Comparison of ENCODE assay signal across 1 cellular context in genomic region chr1:155983191-155984023, GRCh38.
TF ChIP-seq lines count a peak whose summit lies in the region.

No MANE protein-coding gene starts in this region.

TF ChIP-seq in HepG2, 621 proteins besides CTCF, POLR2A, EP300 and RAD21 (continues in another document):
- TF ChIP-seq, protein P1, sequence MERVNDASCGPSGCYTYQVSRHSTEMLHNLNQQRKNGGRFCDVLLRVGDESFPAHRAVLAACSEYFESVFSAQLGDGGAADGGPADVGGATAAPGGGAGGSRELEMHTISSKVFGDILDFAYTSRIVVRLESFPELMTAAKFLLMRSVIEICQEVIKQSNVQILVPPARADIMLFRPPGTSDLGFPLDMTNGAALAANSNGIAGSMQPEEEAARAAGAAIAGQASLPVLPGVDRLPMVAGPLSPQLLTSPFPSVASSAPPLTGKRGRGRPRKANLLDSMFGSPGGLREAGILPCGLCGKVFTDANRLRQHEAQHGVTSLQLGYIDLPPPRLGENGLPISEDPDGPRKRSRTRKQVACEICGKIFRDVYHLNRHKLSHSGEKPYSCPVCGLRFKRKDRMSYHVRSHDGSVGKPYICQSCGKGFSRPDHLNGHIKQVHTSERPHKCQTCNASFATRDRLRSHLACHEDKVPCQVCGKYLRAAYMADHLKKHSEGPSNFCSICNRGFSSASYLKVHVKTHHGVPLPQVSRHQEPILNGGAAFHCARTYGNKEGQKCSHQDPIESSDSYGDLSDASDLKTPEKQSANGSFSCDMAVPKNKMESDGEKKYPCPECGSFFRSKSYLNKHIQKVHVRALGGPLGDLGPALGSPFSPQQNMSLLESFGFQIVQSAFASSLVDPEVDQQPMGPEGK (CRISPR knock-in tag; IDR thresholded peaks at IDR 0.05) = peak; percentile 18; the same call in 1 of the 2 replicates
- no peak for TF ChIP-seq ZBTB42 (CRISPR knock-in tag; IDR thresholded peaks at IDR 0.05)
- TF ChIP-seq MTA3 (CRISPR knock-in tag; IDR thresholded peaks at IDR 0.05) = no peak
- TF ChIP-seq ZNF275 (CRISPR knock-in tag; IDR thresholded peaks at IDR 0.05; ENCODE audit: borderline replicate concordance) = no peak
- TF ChIP-seq SOX13 (IDR thresholded peaks at IDR 0.05) = no peak
- 0 out of 4 replicates have a peak, but pooled peaks of 1 of the 2 experiments have one; percentile 3 for TF ChIP-seq SOX13 (CRISPR knock-in tag; conservative IDR thresholded peaks at IDR 0.05 in 1 of 2, IDR thresholded peaks at IDR 0.05 in 1 of 2)
- no peak for TF ChIP-seq RBM39 (IDR thresholded peaks at IDR 0.05; ENCODE audit: low read depth, low read length, poor library complexity, severe bottlenecking)
- TF ChIP-seq TFAP4 (IDR thresholded peaks at IDR 0.05; ENCODE audit: borderline replicate concordance, low read depth) = no peak
- TF ChIP-seq MED1 (CRISPR knock-in tag; IDR thresholded peaks at IDR 0.05) = 0 out of 2 replicates have a peak, but pooled peaks have one; percentile 38
- TF ChIP-seq THAP11 (CRISPR knock-in tag; IDR thresholded peaks at IDR 0.05) = peak; percentile 50; the same call in 1 of the 2 replicates
- no peak for TF ChIP-seq ZBTB20 (CRISPR knock-in tag; IDR thresholded peaks at IDR 0.05; ENCODE audit: borderline replicate concordance, low read depth)
- no peak for TF ChIP-seq MXD1 (CRISPR knock-in tag; IDR thresholded peaks at IDR 0.05)
- no peak; the same call in 1 of the 2 replicates for TF ChIP-seq NR2C2 (CRISPR knock-in tag; IDR thresholded peaks at IDR 0.05; ENCODE audit: borderline replicate concordance)
- TF ChIP-seq, protein P2, sequence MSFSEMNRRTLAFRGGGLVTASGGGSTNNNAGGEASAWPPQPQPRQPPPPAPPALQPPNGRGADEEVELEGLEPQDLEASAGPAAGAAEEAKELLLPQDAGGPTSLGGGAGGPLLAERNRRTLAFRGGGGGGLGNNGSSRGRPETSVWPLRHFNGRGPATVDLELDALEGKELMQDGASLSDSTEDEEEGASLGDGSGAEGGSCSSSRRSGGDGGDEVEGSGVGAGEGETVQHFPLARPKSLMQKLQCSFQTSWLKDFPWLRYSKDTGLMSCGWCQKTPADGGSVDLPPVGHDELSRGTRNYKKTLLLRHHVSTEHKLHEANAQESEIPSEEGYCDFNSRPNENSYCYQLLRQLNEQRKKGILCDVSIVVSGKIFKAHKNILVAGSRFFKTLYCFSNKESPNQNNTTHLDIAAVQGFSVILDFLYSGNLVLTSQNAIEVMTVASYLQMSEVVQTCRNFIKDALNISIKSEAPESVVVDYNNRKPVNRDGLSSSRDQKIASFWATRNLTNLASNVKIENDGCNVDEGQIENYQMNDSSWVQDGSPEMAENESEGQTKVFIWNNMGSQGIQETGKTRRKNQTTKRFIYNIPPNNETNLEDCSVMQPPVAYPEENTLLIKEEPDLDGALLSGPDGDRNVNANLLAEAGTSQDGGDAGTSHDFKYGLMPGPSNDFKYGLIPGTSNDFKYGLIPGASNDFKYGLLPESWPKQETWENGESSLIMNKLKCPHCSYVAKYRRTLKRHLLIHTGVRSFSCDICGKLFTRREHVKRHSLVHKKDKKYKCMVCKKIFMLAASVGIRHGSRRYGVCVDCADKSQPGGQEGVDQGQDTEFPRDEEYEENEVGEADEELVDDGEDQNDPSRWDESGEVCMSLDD (CRISPR knock-in tag; IDR thresholded peaks at IDR 0.05; ENCODE audit: borderline replicate concordance) = no peak
- TF ChIP-seq XRCC5 (optimal IDR thresholded peaks at IDR 0.05; ENCODE audit: low read length) = no peak
- TF ChIP-seq NCOA5 (CRISPR knock-in tag; IDR thresholded peaks at IDR 0.05) = no peak
- TF ChIP-seq ATF4 (CRISPR knock-in tag; IDR thresholded peaks at IDR 0.05) = peak in 1 of 2 experiments; percentile 99; a peak in 2 of 4 replicates
- no peak for TF ChIP-seq HES4 (CRISPR knock-in tag; IDR thresholded peaks at IDR 0.05; ENCODE audit: borderline replicate concordance)
- TF ChIP-seq ZEB1 (IDR thresholded peaks at IDR 0.05; ENCODE audit: insufficient replicate concordance, low read depth) = no peak
- no peak for TF ChIP-seq ATF5 (CRISPR knock-in tag; IDR thresholded peaks at IDR 0.05; ENCODE audit: low read depth)
- TF ChIP-seq HNF4G (IDR thresholded peaks at IDR 0.05; ENCODE audit: borderline replicate concordance, low read depth, low read length) = peak; percentile 27; the same call in 1 of the 2 replicates
- TF ChIP-seq HNF4G (CRISPR knock-in tag; IDR thresholded peaks at IDR 0.05; ENCODE audit: borderline replicate concordance, low read depth) = no peak
- no peak for TF ChIP-seq ZBTB1 (CRISPR knock-in tag; IDR thresholded peaks at IDR 0.05; ENCODE audit: borderline replicate concordance)
- 0 out of 2 replicates have a peak, but pooled peaks have one; percentile 22 for TF ChIP-seq STAG1 (CRISPR knock-in tag; IDR thresholded peaks at IDR 0.05)
- TF ChIP-seq NR2F2 (IDR thresholded peaks at IDR 0.05; ENCODE audit: borderline replicate concordance, low read depth) = no peak
- peak; percentile 62 for TF ChIP-seq ZFP91 (CRISPR knock-in tag; IDR thresholded peaks at IDR 0.05; ENCODE audit: borderline replicate concordance)
- TF ChIP-seq, protein P3, sequence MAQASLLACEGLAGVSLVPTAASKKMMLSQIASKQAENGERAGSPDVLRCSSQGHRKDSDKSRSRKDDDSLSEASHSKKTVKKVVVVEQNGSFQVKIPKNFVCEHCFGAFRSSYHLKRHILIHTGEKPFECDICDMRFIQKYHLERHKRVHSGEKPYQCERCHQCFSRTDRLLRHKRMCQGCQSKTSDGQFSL (CRISPR knock-in tag; IDR thresholded peaks at IDR 0.05) = no peak
- TF ChIP-seq PHF20 (CRISPR knock-in tag; IDR thresholded peaks at IDR 0.05) = no peak
- no peak for TF ChIP-seq DDIT3 (CRISPR knock-in tag; IDR thresholded peaks at IDR 0.05)
- no peak for TF ChIP-seq FOSL1 (CRISPR knock-in tag; IDR thresholded peaks at IDR 0.05; ENCODE audit: borderline replicate concordance)
- TF ChIP-seq, protein P4, sequence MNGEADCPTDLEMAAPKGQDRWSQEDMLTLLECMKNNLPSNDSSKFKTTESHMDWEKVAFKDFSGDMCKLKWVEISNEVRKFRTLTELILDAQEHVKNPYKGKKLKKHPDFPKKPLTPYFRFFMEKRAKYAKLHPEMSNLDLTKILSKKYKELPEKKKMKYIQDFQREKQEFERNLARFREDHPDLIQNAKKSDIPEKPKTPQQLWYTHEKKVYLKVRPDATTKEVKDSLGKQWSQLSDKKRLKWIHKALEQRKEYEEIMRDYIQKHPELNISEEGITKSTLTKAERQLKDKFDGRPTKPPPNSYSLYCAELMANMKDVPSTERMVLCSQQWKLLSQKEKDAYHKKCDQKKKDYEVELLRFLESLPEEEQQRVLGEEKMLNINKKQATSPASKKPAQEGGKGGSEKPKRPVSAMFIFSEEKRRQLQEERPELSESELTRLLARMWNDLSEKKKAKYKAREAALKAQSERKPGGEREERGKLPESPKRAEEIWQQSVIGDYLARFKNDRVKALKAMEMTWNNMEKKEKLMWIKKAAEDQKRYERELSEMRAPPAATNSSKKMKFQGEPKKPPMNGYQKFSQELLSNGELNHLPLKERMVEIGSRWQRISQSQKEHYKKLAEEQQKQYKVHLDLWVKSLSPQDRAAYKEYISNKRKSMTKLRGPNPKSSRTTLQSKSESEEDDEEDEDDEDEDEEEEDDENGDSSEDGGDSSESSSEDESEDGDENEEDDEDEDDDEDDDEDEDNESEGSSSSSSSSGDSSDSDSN (CRISPR knock-in tag; IDR thresholded peaks at IDR 0.05) = peak; percentile 24; the same call in 1 of the 2 replicates
- peak; percentile 63; the same call in 1 of the 2 replicates for TF ChIP-seq FOSL2 (CRISPR knock-in tag; IDR thresholded peaks at IDR 0.05)
- TF ChIP-seq ZNF777 (CRISPR knock-in tag; IDR thresholded peaks at IDR 0.05) = no peak
- TF ChIP-seq, protein P5, sequence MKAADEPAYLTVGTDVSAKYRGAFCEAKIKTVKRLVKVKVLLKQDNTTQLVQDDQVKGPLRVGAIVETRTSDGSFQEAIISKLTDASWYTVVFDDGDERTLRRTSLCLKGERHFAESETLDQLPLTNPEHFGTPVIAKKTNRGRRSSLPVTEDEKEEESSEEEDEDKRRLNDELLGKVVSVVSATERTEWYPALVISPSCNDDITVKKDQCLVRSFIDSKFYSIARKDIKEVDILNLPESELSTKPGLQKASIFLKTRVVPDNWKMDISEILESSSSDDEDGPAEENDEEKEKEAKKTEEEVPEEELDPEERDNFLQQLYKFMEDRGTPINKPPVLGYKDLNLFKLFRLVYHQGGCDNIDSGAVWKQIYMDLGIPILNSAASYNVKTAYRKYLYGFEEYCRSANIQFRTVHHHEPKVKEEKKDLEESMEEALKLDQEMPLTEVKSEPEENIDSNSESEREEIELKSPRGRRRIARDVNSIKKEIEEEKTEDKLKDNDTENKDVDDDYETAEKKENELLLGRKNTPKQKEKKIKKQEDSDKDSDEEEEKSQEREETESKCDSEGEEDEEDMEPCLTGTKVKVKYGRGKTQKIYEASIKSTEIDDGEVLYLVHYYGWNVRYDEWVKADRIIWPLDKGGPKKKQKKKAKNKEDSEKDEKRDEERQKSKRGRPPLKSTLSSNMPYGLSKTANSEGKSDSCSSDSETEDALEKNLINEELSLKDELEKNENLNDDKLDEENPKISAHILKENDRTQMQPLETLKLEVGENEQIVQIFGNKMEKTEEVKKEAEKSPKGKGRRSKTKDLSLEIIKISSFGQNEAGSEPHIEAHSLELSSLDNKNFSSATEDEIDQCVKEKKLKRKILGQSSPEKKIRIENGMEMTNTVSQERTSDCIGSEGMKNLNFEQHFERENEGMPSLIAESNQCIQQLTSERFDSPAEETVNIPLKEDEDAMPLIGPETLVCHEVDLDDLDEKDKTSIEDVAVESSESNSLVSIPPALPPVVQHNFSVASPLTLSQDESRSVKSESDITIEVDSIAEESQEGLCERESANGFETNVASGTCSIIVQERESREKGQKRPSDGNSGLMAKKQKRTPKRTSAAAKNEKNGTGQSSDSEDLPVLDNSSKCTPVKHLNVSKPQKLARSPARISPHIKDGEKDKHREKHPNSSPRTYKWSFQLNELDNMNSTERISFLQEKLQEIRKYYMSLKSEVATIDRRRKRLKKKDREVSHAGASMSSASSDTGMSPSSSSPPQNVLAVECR (CRISPR knock-in tag; IDR thresholded peaks at IDR 0.05; ENCODE audit: borderline replicate concordance) = peak; percentile 34; the same call in 1 of the 2 replicates
- TF ChIP-seq ZNF282 (IDR thresholded peaks at IDR 0.05; ENCODE audit: partially characterized antibody) = no peak
- no peak for TF ChIP-seq KMT2A (CRISPR knock-in tag; IDR thresholded peaks at IDR 0.05)
- TF ChIP-seq JUND (CRISPR knock-in tag; IDR thresholded peaks at IDR 0.05) = no peak
- TF ChIP-seq ERF (CRISPR knock-in tag; IDR thresholded peaks at IDR 0.05) = no peak
- no peak for TF ChIP-seq RBFOX2 (IDR thresholded peaks at IDR 0.05; ENCODE audit: low read depth, low read length)
- no peak for TF ChIP-seq SOX6 (IDR thresholded peaks at IDR 0.05)
- peak; percentile 63 for TF ChIP-seq SOX6 (CRISPR knock-in tag; IDR thresholded peaks at IDR 0.05)
- no peak for TF ChIP-seq ZBTB8A (CRISPR knock-in tag; IDR thresholded peaks at IDR 0.05; ENCODE audit: borderline replicate concordance, low read depth)
- peak; percentile 74; the same call in 1 of the 2 replicates for TF ChIP-seq CEBPB (IDR thresholded peaks at IDR 0.05; ENCODE audit: borderline replicate concordance, low read depth, low read length)
